In the genomic region with DNA sequence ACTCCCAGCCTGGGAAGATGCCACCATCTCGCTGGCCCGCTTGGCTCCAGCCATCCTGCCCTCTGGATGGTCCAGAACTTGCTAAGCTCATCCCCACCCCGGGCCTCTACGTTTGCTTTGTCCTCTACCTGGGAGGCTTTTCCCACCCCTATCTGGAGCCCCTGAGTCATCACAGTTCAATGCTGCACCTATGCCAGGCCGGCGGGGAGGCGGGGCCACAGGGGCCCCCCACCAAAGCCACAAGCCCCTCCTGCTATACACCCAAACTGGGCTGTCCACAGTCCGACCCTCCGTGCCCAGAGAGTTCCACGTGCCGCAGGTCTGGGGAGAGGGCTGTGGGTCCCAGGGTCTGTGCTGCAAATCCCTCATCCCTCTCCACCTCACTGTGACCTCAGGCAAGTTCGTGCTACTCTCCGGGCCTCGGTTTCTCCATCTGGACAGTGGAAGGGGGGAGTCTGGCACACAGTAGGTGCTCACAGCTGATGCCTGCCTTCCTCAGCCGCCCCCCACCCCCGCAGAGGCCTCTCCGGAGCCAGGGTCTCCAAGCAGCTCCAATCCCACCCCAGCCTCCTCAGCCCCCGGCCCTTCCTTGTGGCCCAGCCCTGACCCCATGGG, we compare ENCODE assay signal across 17 cellular contexts. TPM values are rescaled to one million over a fixed set of nuclear protein-coding genes. Genes with fewer than 3 reads are reported as not detected.
DNase-seq lines count a peak whose midpoint lies in the region; ATAC-seq and TF ChIP-seq lines count a peak whose summit lies in the region.
"Had no signal": no experiment of that assay in that cellular context is flagged by ENCODE, and none has a peak within 500 bp of the region (broad histone marks: within the 10 kb centered on the region; RNA-seq: fewer than 3 reads in every experiment).

No MANE protein-coding gene starts in this region.

- no peak for TF ChIP-seq CTCF in HEK293 (tag by site-specific recombination; IDR thresholded peaks at IDR 0.05)
- no peak for TF ChIP-seq CTCF in brain (conservative IDR thresholded peaks at IDR 0.05)
- no peak for TF ChIP-seq CTCF in progenitor cell of endocrine pancreas (IDR thresholded peaks at IDR 0.05; ENCODE audit: unreplicated experiment)

- CTCF ChIA-PET in HEK293 (lab: Yijun Ruan, JAX): interaction anchor here (0.7 to 2.0 kb wide), 3 partner anchors 18 to 172 kb away, joined by 3 to 9 read pairs (median 3); no protein-coding TSS in a partner anchor

- peaks cover 0 to 5% of the 10 kb centered on the region in 2 donors for H3K36me3 Mint-ChIP-seq in activated T-cell treated with anti-CD3 and anti-CD28 coated beads, Interleukin-2, amount 50 U/mL, for 72 hours (ENCODE audit: insufficient read depth in 2 of 2)
- H3K36me3 Mint-ChIP-seq in brain (peaks cover 9% of the 10 kb centered on the region), progenitor cell of endocrine pancreas (ENCODE audit: insufficient read depth) (no peaks in the 10 kb centered on the region)

- no peak for ATAC-seq in activated T-cell treated with anti-CD3 and anti-CD28 coated beads, Interleukin-2, amount 50 U/mL, for 72 hours (replicated peaks in 1 of 2)
- ATAC-seq: left lobe of liver, sciatic nerve had no signal

- H3K9me3 Mint-ChIP-seq in activated T-cell treated with anti-CD3 and anti-CD28 coated beads, Interleukin-2, amount 50 U/mL, for 72 hours: no peaks in the 10 kb centered on the region
- H3K9me3 Mint-ChIP-seq in brain (peaks cover 0 to 2% (median 0%) of the 10 kb centered on the region in 5 experiments), progenitor cell of endocrine pancreas (ENCODE audit: low read depth) (no peaks in the 10 kb centered on the region)
- H3K9me3 Mint-ChIP-seq: T-helper 1 cell treated with Interleukin-12 subunit alpha and Interleukin-12 subunit beta and Interleukin-4 antibody, amounts not matched to agents 30 μg/mL and 1 μg/mL, for 36 hours had no signal

- peaks cover 4 to 10% of the 10 kb centered on the region in 2 experiments; a peak in 2 of 3 replicates for H3K36me3 ChIP-seq in HEK293 (ENCODE audit: control insufficient read depth in 2 of 2, insufficient read depth in 1 of 2, low read length in 2 of 2)
- H3K36me3 ChIP-seq: cardiac muscle cell had no signal

- H3K4me1 ChIP-seq in HEK293 (ENCODE audit: control insufficient read depth, insufficient read depth, low read length): peaks cover 3% of the 10 kb centered on the region; the same call in 1 of the 2 replicates

- no peaks in the 10 kb centered on the region for H3K27me3 Mint-ChIP-seq in activated T-cell treated with anti-CD3 and anti-CD28 coated beads, Interleukin-2, amount 50 U/mL, for 72 hours (ENCODE audit: low read depth)
- peaks cover 4% of the 10 kb centered on the region for H3K27me3 Mint-ChIP-seq in brain
- H3K27me3 Mint-ChIP-seq in progenitor cell of endocrine pancreas: peaks cover 4% of the 10 kb centered on the region

- H3K9me3 ChIP-seq in HEK293 (ENCODE audit: control insufficient read depth, insufficient read depth, low read depth, low read length): no peaks in the 10 kb centered on the region
- H3K9me3 ChIP-seq: esophagus muscularis mucosa had no signal

- POLR2A ChIA-PET in HEK293 (lab: Yijun Ruan, JAX): no interaction called here

- H3K4me1 Mint-ChIP-seq in activated T-cell treated with anti-CD3 and anti-CD28 coated beads, Interleukin-2, amount 50 U/mL, for 72 hours (ENCODE audit: low read depth): peaks cover 14% of the 10 kb centered on the region
- H3K4me1 Mint-ChIP-seq in brain: peaks cover 11% of the 10 kb centered on the region
- H3K4me1 Mint-ChIP-seq in progenitor cell of endocrine pancreas (ENCODE audit: low read depth): peaks cover 11% of the 10 kb centered on the region

- peak overlapping the region; percentile 49 to 63 for H3K4me3 Mint-ChIP-seq in activated T-cell treated with anti-CD3 and anti-CD28 coated beads, Interleukin-2, amount 50 U/mL, for 72 hours
- peak overlapping the region; percentile 24 to 85 (median 35) for H3K4me3 Mint-ChIP-seq in brain
- peak overlapping the region; percentile 63 for H3K4me3 Mint-ChIP-seq in progenitor cell of endocrine pancreas (ENCODE audit: low read depth)
- H3K4me3 Mint-ChIP-seq: T-helper 1 cell treated with Interleukin-12 subunit alpha and Interleukin-12 subunit beta and Interleukin-4 antibody, amounts not matched to agents 30 μg/mL and 1 μg/mL, for 36 hours had no signal

- DNase-seq in activated T-cell treated with anti-CD3 and anti-CD28 coated beads, Interleukin-2, amount 50 U/mL, for 72 hours: no peak
- no peak for DNase-seq in activated T-cell treated with anti-CD3 and anti-CD28 coated beads, Interleukin-2, amount 50 U/mL, for 1 hour
- DNase-seq in progenitor cell of endocrine pancreas (ENCODE audit: low spot score, unreplicated experiment) (no peak), NCI-H187 (lab: John Stamatoyannopoulos, UW) (no peak), NCI-H2107 (lab: John Stamatoyannopoulos, UW) (no peak)
- no peak for DNase-seq in stimulated activated CD4-positive, alpha-beta T cell treated with anti-CD3 and anti-CD28 coated beads, Interleukin-12 subunit alpha, Interleukin-12 subunit beta, amount 100 ng/mL, for 4 hours
- DNase-seq: NCI-H1092 treated with DMSO at 0.1 percent for 48 hours, NCI-H69, OCI-M1, SHP77 treated with DMSO at 0.1 percent for 48 hours had no signal

- H3K27ac Mint-ChIP-seq in activated T-cell treated with anti-CD3 and anti-CD28 coated beads, Interleukin-2, amount 50 U/mL, for 72 hours: no peak overlapping the region
- H3K27ac Mint-ChIP-seq in brain: no peak overlapping the region
- H3K27ac Mint-ChIP-seq in progenitor cell of endocrine pancreas: no peak overlapping the region
- H3K27ac Mint-ChIP-seq: T-helper 1 cell treated with Interleukin-12 subunit alpha and Interleukin-12 subunit beta and Interleukin-4 antibody, amounts not matched to agents 30 μg/mL and 1 μg/mL, for 36 hours had no signal

- H3K4me3 ChIP-seq in HEK293 (ENCODE audit: low read depth, low read length): no peak overlapping the region
- H3K4me3 ChIP-seq: cardiac muscle cell had no signal

- H3K27ac ChIP-seq in HEK293 (ENCODE audit: extremely low read depth, low read depth, low read length): no peak overlapping the region
- H3K27ac ChIP-seq: cardiac muscle cell had no signal

TF ChIP-seq in HEK293, 187 proteins besides CTCF, POLR2A, EP300 and RAD21:
- TF ChIP-seq GLIS2 (tag by site-specific recombination; IDR thresholded peaks at IDR 0.05): 0 out of 2 replicates have a peak, but pooled peaks have one; percentile 24
- TF ChIP-seq ZNF664 (tag by site-specific recombination; IDR thresholded peaks at IDR 0.05): no peak
- TF ChIP-seq ZFHX2 (tag by site-specific recombination; conservative IDR thresholded peaks at IDR 0.05): no peak
- no peak for TF ChIP-seq MEIS1 (CRISPR knock-in tag; IDR thresholded peaks at IDR 0.05; ENCODE audit: borderline replicate concordance)
- 0 out of 2 replicates have a peak, but pooled peaks have one; percentile 4 for TF ChIP-seq ZNF600 (tag by site-specific recombination; IDR thresholded peaks at IDR 0.05)
- TF ChIP-seq GLIS1 (tag by site-specific recombination; IDR thresholded peaks at IDR 0.05): peak; percentile 47
TF ChIP-seq in HEK293: peak in this region for 3.

RNA-seq across cellular contexts. Expression of a gene that starts 1.9 kb away (rescaled TPM):
- total RNA-seq in activated T-cell treated with anti-CD3 and anti-CD28 coated beads, Interleukin-2, amount 50 U/mL, for 72 hours: 100 to 1,000 TPM; 112 to 126 TPM
- polyA plus RNA-seq in brain (ENCODE audit: insufficient read depth, low read depth, low replicate concordance): 116 TPM
- total RNA-seq in progenitor cell of endocrine pancreas: 318 and 334 TPM in 2 replicates

RNA-seq across cellular contexts. Expression of a gene that starts 49.0 kb away (rescaled TPM):
- total RNA-seq in activated T-cell treated with anti-CD3 and anti-CD28 coated beads, Interleukin-2, amount 50 U/mL, for 72 hours: 100 to 1,000 TPM; 103 to 113 TPM
- 240 TPM for polyA plus RNA-seq in brain (ENCODE audit: insufficient read depth, low read depth, low replicate concordance)
- total RNA-seq in progenitor cell of endocrine pancreas: 156 and 171 TPM in 2 replicates
